ENCODE assay signal across 15 cellular contexts in the genomic region with DNA sequence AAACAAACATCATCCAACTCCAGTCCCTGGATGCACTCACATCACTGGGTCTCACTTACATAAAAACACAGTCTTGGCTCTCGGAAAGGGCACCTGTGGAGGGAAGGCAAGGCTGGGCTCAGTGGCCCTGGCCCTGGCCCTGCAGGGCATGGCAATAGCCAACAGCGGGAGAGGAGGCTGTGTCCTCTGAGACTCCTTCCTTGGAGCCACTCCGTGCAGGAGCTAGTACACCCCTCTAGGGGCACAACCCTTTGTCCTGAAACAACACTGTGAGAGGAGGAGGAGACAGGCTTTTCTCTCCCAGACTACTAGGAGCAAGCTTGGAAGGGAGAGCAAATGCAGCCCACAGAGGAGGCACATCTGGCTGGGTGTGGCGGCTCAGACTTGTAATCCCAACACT. TPM values are rescaled to one million over a fixed set of nuclear protein-coding genes. Genes with fewer than 3 reads are reported as not detected.
DNase-seq lines count a peak whose midpoint lies in the region; ATAC-seq and TF ChIP-seq lines count a peak whose summit lies in the region.
"Had no signal": no experiment of that assay in that cellular context is flagged by ENCODE, and none has a peak within 500 bp of the region (broad histone marks: within the 10 kb centered on the region; RNA-seq: fewer than 3 reads in every experiment).

No MANE protein-coding gene starts in this region.

- no peaks in the 10 kb centered on the region for H3K23me2 ChIP-seq in H9 (ENCODE audit: insufficient read length, low read depth, low read length, poor library complexity, severe bottlenecking)

- no peak for DNase-seq in H9
- DNase-seq in WERI-Rb-1: no peak
- peak; percentile 42 for DNase-seq in foreskin melanocyte
- no peak for DNase-seq in NCI-H1930 (lab: John Stamatoyannopoulos, UW)
- no peak for DNase-seq in effector CD8-positive, alpha-beta T cell (lab: John Stamatoyannopoulos, UW)
- DNase-seq in effector memory CD4-positive, alpha-beta T cell: no peak
- DNase-seq: activated CD4-positive, alpha-beta T cell treated with anti-CD3 and anti-CD28 coated beads, Interleukin-2, amount 50 U/mL, for 48 hours; activated naive CD4-positive, alpha-beta T cell treated with anti-CD3 and anti-CD28 coated beads for 36 hours; CD8-positive, alpha-beta memory T cell; cortex of kidney; foreskin fibroblast; NCI-H187 treated with DMSO at 0.1 percent for 48 hours; NCI-H748 treated with DMSO at 0.1 percent for 48 hours had no signal

- no peaks in the 10 kb centered on the region for H3K9me3 Mint-ChIP-seq in H9
- H3K9me3 Mint-ChIP-seq: activated naive CD4-positive, alpha-beta T cell treated with anti-CD3 and anti-CD28 coated beads for 36 hours; CD8-positive, alpha-beta memory T cell had no signal

- no peaks in the 10 kb centered on the region for H3K27me3 Mint-ChIP-seq in H9 (ENCODE audit: low read depth)
- H3K27me3 Mint-ChIP-seq: CD8-positive, alpha-beta memory T cell had no signal

- no peak overlapping the region for H2BK20ac ChIP-seq in H9 (ENCODE audit: low read depth, low read length, poor library complexity, severe bottlenecking)

- no peak overlapping the region for H2BK120ac ChIP-seq in H9 (ENCODE audit: low read depth, low read length, poor library complexity, severe bottlenecking)

- H4K91ac ChIP-seq in H9 (ENCODE audit: insufficient read length, low read depth, low read length): no peak overlapping the region

- no peak overlapping the region for H3K4me3 ChIP-seq in WERI-Rb-1 (ENCODE audit: low read depth, low read length)
- no peak overlapping the region for H3K4me3 ChIP-seq in skin epidermis
- H3K4me3 ChIP-seq in effector memory CD4-positive, alpha-beta T cell (ENCODE audit: insufficient read depth, low read depth, low read length, poor library complexity, severe bottlenecking): no peak overlapping the region

- no peak overlapping the region for H3K4me2 ChIP-seq in H9 (ENCODE audit: insufficient read depth, insufficient read length, low read length)

- H4K8ac ChIP-seq in H9 (replicated peaks; ENCODE audit: insufficient read length, low read depth, low read length): no peak overlapping the region

- no peak overlapping the region for H3K4ac ChIP-seq in H9 (ENCODE audit: low read depth, low read length)

- H3K4me1 Mint-ChIP-seq in H9: no peaks in the 10 kb centered on the region
- H3K4me1 Mint-ChIP-seq: CD8-positive, alpha-beta memory T cell had no signal

- peak overlapping the region in 2 of 3 experiments; percentile 12 to 78; a peak in 2 of 7 replicates for H3K27ac Mint-ChIP-seq in H9
- H3K27ac Mint-ChIP-seq: activated naive CD4-positive, alpha-beta T cell treated with anti-CD3 and anti-CD28 coated beads for 36 hours had no signal

- no peak overlapping the region for H3K56ac ChIP-seq in H9 (ENCODE audit: insufficient read length, low read depth, low read length)

- no peak overlapping the region for H3K18ac ChIP-seq in H9 (ENCODE audit: insufficient read length, low read depth, low read length)

- H2BK15ac ChIP-seq in H9 (ENCODE audit: low read depth, low read length): no peak overlapping the region

- H3K27ac ChIP-seq in H9 (ENCODE audit: insufficient read length, low read depth, low read length) (no peak overlapping the region), WERI-Rb-1 (no peak overlapping the region), skin epidermis (peak overlapping the region in 11 of 21 experiments; percentile 4 to 71 (median 37))
- no peak overlapping the region for H3K27ac ChIP-seq in effector memory CD4-positive, alpha-beta T cell (ENCODE audit: insufficient read depth, low read length, poor library complexity, severe bottlenecking)

- H3K79me2 ChIP-seq in H9 (ENCODE audit: insufficient read depth, low read length): no peaks in the 10 kb centered on the region

- no peaks in the 10 kb centered on the region for H3K4me1 ChIP-seq in H9 (ENCODE audit: insufficient read depth, low read length)
- no peaks in the 10 kb centered on the region for H3K4me1 ChIP-seq in effector memory CD4-positive, alpha-beta T cell (ENCODE audit: control insufficient read depth, insufficient read depth, low read length, poor library complexity, severe bottlenecking)

- H3K79me1 ChIP-seq in H9 (ENCODE audit: insufficient read depth, low read depth, low read length, poor library complexity, severe bottlenecking): no peaks in the 10 kb centered on the region

- H2BK5ac ChIP-seq in H9 (ENCODE audit: insufficient read length, low read length): no peak overlapping the region

- H3K23ac ChIP-seq in H9 (ENCODE audit: insufficient read length, low read depth, low read length): no peak overlapping the region

- no peak overlapping the region for H3K9ac ChIP-seq in H9 (ENCODE audit: extremely low read depth, insufficient read length, low read length)

- TF ChIP-seq CTCF in H9 (conservative IDR thresholded peaks at IDR 0.05) (no peak), WERI-Rb-1 (IDR thresholded peaks at IDR 0.05; ENCODE audit: low read depth, low read length) (0 out of 2 replicates have a peak, but pooled peaks have one; percentile 8)

- no peak overlapping the region for H3K14ac ChIP-seq in H9 (ENCODE audit: insufficient read depth, low read length)

- H3K36me3 ChIP-seq in WERI-Rb-1: peaks cover 73% of the 10 kb centered on the region
- peaks cover 81% of the 10 kb centered on the region for H3K36me3 ChIP-seq in effector memory CD4-positive, alpha-beta T cell (ENCODE audit: control insufficient read depth, insufficient read depth, low read length)

- no peak overlapping the region for H3K4me3 Mint-ChIP-seq in H9
- H3K4me3 Mint-ChIP-seq: activated naive CD4-positive, alpha-beta T cell treated with anti-CD3 and anti-CD28 coated beads for 36 hours; CD8-positive, alpha-beta memory T cell had no signal

- H4K20me1 ChIP-seq in H9 (ENCODE audit: control insufficient read depth, insufficient read depth, insufficient read length): no peaks in the 10 kb centered on the region

- H3K36me3 Mint-ChIP-seq in H9 (ENCODE audit: insufficient read depth in 1 of 3, low read depth in 3 of 3): peaks cover 53 to 85% (median 84%) of the 10 kb centered on the region in 3 experiments; a peak in 6 of 7 replicates

- no peak overlapping the region for H2BK12ac ChIP-seq in H9 (ENCODE audit: insufficient read length, low read depth, low read length)

- ATAC-seq in GM21423 (IDR thresholded peaks at IDR 0.05; ENCODE audit: unreplicated experiment): no peak

- H3T11ph ChIP-seq in H9 (ENCODE audit: low read length): no peak overlapping the region

- no peak overlapping the region for H2AFZ ChIP-seq in H9 (ENCODE audit: low read length)

- no peak overlapping the region for H4K5ac ChIP-seq in H9 (ENCODE audit: insufficient read length, low read depth, low read length)

- no peak overlapping the region for H2AK5ac ChIP-seq in H9 (ENCODE audit: insufficient read length, low read length)

- WGBS in H9 (ENCODE audit: extremely low coverage, insufficient read length, low lambda C conversion rate): no CpG with 5 or more reads among the region's 4 CpGs

- H3K9me3 ChIP-seq in H9 (ENCODE audit: control insufficient read depth, low read depth, low read length): no peaks in the 10 kb centered on the region
- H3K9me3 ChIP-seq in WERI-Rb-1 (ENCODE audit: severe bottlenecking): no peaks in the 10 kb centered on the region
- H3K9me3 ChIP-seq in effector memory CD4-positive, alpha-beta T cell (ENCODE audit: control insufficient read depth, low read length): no peaks in the 10 kb centered on the region

- no peaks in the 10 kb centered on the region for H3K27me3 ChIP-seq in H9 (ENCODE audit: insufficient read depth, low read length)
- H3K27me3 ChIP-seq in WERI-Rb-1 (ENCODE audit: insufficient read depth, low read depth, severe bottlenecking): no peaks in the 10 kb centered on the region
- H3K27me3 ChIP-seq in effector memory CD4-positive, alpha-beta T cell (replicated peaks; ENCODE audit: control insufficient read depth, insufficient read depth, low read length, poor library complexity, severe bottlenecking): no peaks in the 10 kb centered on the region

RNA-seq across cellular contexts. Expression of a gene that starts 28.0 kb away (rescaled TPM):
- 20.4 and 23.5 TPM in 2 replicates for total RNA-seq in H9 (2021)

RNA-seq across cellular contexts. Expression of a gene that starts 47.7 kb away (rescaled TPM):
- total RNA-seq in H9 (2021): 0.98 and 1.8 TPM in 2 replicates

Comparison
In these comparisons a context has a peak if more than half of its experiments do, and no peak if none do; other contexts are left out.
1. H3K27ac ChIP-seq: peak in skin epidermis (11 of 21); none in H9 (single experiment), WERI-Rb-1 (single experiment) and effector memory CD4-positive, alpha-beta T cell (single experiment).